7 cellular contexts compared by ENCODE assay signal in genomic region chr3:150544726-150545125, GRCh38. TPM values are rescaled to one million over a fixed set of nuclear protein-coding genes. Genes with fewer than 3 reads are reported as not detected.
A peak's percentile ranks its signal among the peaks of the same experiment; 100 is the strongest.
DNase-seq lines count a peak whose midpoint lies in the region; ATAC-seq and TF ChIP-seq lines count a peak whose summit lies in the region.

No MANE protein-coding gene starts in this region.

- H3K27ac ChIP-seq in GM23338 (ENCODE audit: low read depth), result no peak overlapping the region
- no peak overlapping the region for H3K27ac ChIP-seq in SJCRH30
- peak overlapping the region; percentile 97 for H3K27ac ChIP-seq in skeletal muscle tissue (ENCODE audit: low read depth, low read length)

- H3K9me3 ChIP-seq in SJCRH30 (replicated peaks), result no peaks in the 10 kb centered on the region
- H3K9me3 ChIP-seq in skeletal muscle tissue (ENCODE audit: control insufficient read depth in 3 of 3, low read length in 3 of 3), result no peaks in the 10 kb centered on the region

- H3K27ac Mint-ChIP-seq in GM23338, result no peak overlapping the region

- no peaks in the 10 kb centered on the region for H3K9me2 ChIP-seq in GM23338 (ENCODE audit: insufficient read depth)

- H3K4me1 Mint-ChIP-seq in GM23338, result peaks cover 11% of the 10 kb centered on the region; the same call in 2 of the 3 replicates

- peak overlapping the region; percentile 93 to 98 (median 96) for H3K9ac ChIP-seq in skeletal muscle tissue (ENCODE audit: low read depth in 1 of 3, low read length in 3 of 3)

- DNase-seq in GM23338 (ENCODE audit: low spot score) (no peak), SJCRH30 (no peak), fibroblast of mammary gland (ENCODE audit: low read depth) (peak; percentile 26)

- H3K4me3 Mint-ChIP-seq in GM23338, result peak overlapping the region; percentile 93

- ATAC-seq in GM23338 (no peak), HG03108 (IDR thresholded peaks at IDR 0.05; ENCODE audit: unreplicated experiment) (no peak), GM18867 (IDR thresholded peaks at IDR 0.05; ENCODE audit: unreplicated experiment) (no peak), GM19023 (IDR thresholded peaks at IDR 0.05; ENCODE audit: unreplicated experiment) (no peak)

- H3K36me3 Mint-ChIP-seq in GM23338 (ENCODE audit: low read depth), result peaks cover 36% of the 10 kb centered on the region

- no peaks in the 10 kb centered on the region for H3K27me3 ChIP-seq in GM23338 (ENCODE audit: insufficient read depth)
- no peaks in the 10 kb centered on the region for H3K27me3 ChIP-seq in SJCRH30
- no peaks in the 10 kb centered on the region for H3K27me3 ChIP-seq in skeletal muscle tissue (ENCODE audit: control insufficient read depth in 3 of 3, insufficient read depth in 3 of 3, low read length in 3 of 3)

- no peak overlapping the region for H2AFZ ChIP-seq in GM23338

- H3F3A ChIP-seq in GM23338 (replicated peaks; ENCODE audit: low read depth), result no peaks in the 10 kb centered on the region; the same call in 1 of the 2 replicates

- peaks cover 15% of the 10 kb centered on the region for H3K36me3 ChIP-seq in GM23338 (ENCODE audit: insufficient read depth)
- peaks cover 18% of the 10 kb centered on the region for H3K36me3 ChIP-seq in SJCRH30
- H3K36me3 ChIP-seq in skeletal muscle tissue (ENCODE audit: control insufficient read depth in 3 of 3, insufficient read depth in 3 of 3, low read length in 3 of 3), result peaks cover 0 to 10% (median 2%) of the 10 kb centered on the region in 3 donors

- peaks cover 68% of the 10 kb centered on the region for H3K79me2 ChIP-seq in GM23338 (replicated peaks; ENCODE audit: insufficient read depth)

- H3K4me1 ChIP-seq in GM23338 (ENCODE audit: insufficient read depth), result peaks cover 10% of the 10 kb centered on the region; the same call in 1 of the 2 replicates
- no peaks in the 10 kb centered on the region for H3K4me1 ChIP-seq in SJCRH30
- H3K4me1 ChIP-seq in skeletal muscle tissue (ENCODE audit: control insufficient read depth in 3 of 3, insufficient read depth in 3 of 3, low read length in 3 of 3), result peaks cover 6 to 21% (median 15%) of the 10 kb centered on the region in 3 donors

- H3K27me3 Mint-ChIP-seq in GM23338 (ENCODE audit: insufficient read depth, low read depth, poor library complexity), result peaks cover 8% of the 10 kb centered on the region

- peaks cover 21% of the 10 kb centered on the region for H4K20me1 ChIP-seq in GM23338 (replicated peaks; ENCODE audit: insufficient read depth)

- TF ChIP-seq CTCF in GM23338 (conservative IDR thresholded peaks at IDR 0.05; ENCODE audit: low read depth in 2 of 2) (no peak), fibroblast of mammary gland (conservative IDR thresholded peaks at IDR 0.05; ENCODE audit: control insufficient read depth, insufficient read depth, low read depth, low read length) (no peak)

- H3K9me3 Mint-ChIP-seq in GM23338, result no peaks in the 10 kb centered on the region; the same call in 2 of the 3 replicates

- peak overlapping the region; percentile 97 for H3K4me2 ChIP-seq in GM23338

- H3K4me3 ChIP-seq in GM23338 (peak overlapping the region; percentile 86), SJCRH30 (peak overlapping the region; percentile 90), fibroblast of mammary gland (ENCODE audit: control insufficient read depth, low read depth, low read length) (peak overlapping the region; percentile 97), skeletal muscle tissue (ENCODE audit: low read length in 3 of 3) (peak overlapping the region in 2 of 3 donors; percentile 29 to 93)

TF ChIP-seq in GM23338, 12 proteins besides CTCF, POLR2A, EP300 and RAD21 (continues in another document):
- TF ChIP-seq ETS1 (IDR thresholded peaks at IDR 0.05) (no peak), REST (IDR thresholded peaks at IDR 0.05; ENCODE audit: unreplicated experiment) (no peak), CREB1 (CRISPR knock-in tag; IDR thresholded peaks at IDR 0.05; ENCODE audit: low read depth) (no peak)

RNA-seq across cellular contexts. Expression of gene SERP1, which starts 1.6 kb away (rescaled TPM):
- 214 and 252 TPM in 2 replicates for total RNA-seq in GM23338 (2014; rRNA removed; shearing (Covaris generic))
- polyA plus RNA-seq in GM23338 (2016; fragmentation: Nextera tagmentation; extraction: Ambion mirVana), result 211 and 229 TPM in 2 replicates
- 72.7 and 80.3 TPM in 2 replicates for total RNA-seq in SJCRH30 (2014; rRNA removed; shearing (Covaris generic))
- 49.1 TPM for total RNA-seq in skeletal muscle tissue

RNA-seq across cellular contexts. Expression of gene EIF2A, which starts 1.9 kb away (rescaled TPM):
- 114 and 153 TPM in 2 replicates for total RNA-seq in GM23338 (2014; rRNA removed; shearing (Covaris generic))
- polyA plus RNA-seq in GM23338 (2016; fragmentation: Nextera tagmentation; extraction: Ambion mirVana), result 65.6 and 95.2 TPM in 2 replicates
- 130 and 139 TPM in 2 replicates for total RNA-seq in SJCRH30 (2014; rRNA removed; shearing (Covaris generic))
- total RNA-seq in skeletal muscle tissue, result 195 TPM

RNA-seq across cellular contexts. Expression of gene SELENOT, which starts 58.4 kb away (rescaled TPM):
- 56.1 and 61.9 TPM in 2 replicates for total RNA-seq in GM23338 (2014; rRNA removed; shearing (Covaris generic))
- 51.3 and 61.3 TPM in 2 replicates for polyA plus RNA-seq in GM23338 (2016; fragmentation: Nextera tagmentation; extraction: Ambion mirVana)
- 121 and 133 TPM in 2 replicates for total RNA-seq in SJCRH30 (2014; rRNA removed; shearing (Covaris generic))
- total RNA-seq in skeletal muscle tissue, result 16.7 TPM
